Comparison of ENCODE assay signal across 27 cellular contexts in genomic region chr1:21619041-21619947, GRCh38. TPM values are rescaled to one million over a fixed set of nuclear protein-coding genes. Genes with fewer than 3 reads are reported as not detected.
DNase-seq lines count a peak whose midpoint lies in the region; ATAC-seq, FAIRE-seq and TF ChIP-seq lines count a peak whose summit lies in the region.
"Had no signal": no experiment of that assay in that cellular context is flagged by ENCODE, and none has a peak within 500 bp of the region (broad histone marks: within the 10 kb centered on the region; RNA-seq: fewer than 3 reads in every experiment).

No MANE protein-coding gene starts in this region.

- peaks cover 16 to 32% of the 10 kb centered on the region in 2 experiments for H3K4me1 Mint-ChIP-seq in H9
- H3K4me1 Mint-ChIP-seq: stimulated activated effector memory CD8-positive, alpha-beta T cell treated with anti-CD3 and anti-CD28 coated beads, Interleukin-12 subunit alpha, Interleukin-12 subunit beta, amount 100 ng/mL, for 72 hours had no signal

- intact Hi-C loops in mammary epithelial cell (cut with micrococcal nuclease) = no loop called here

- H3K9me3 Mint-ChIP-seq in H9 = no peaks in the 10 kb centered on the region
- H3K9me3 Mint-ChIP-seq: activated CD4-positive, alpha-beta memory T cell treated with anti-CD3 and anti-CD28 coated beads for 36 hours; activated naive CD4-positive, alpha-beta T cell treated with anti-CD3 and anti-CD28 coated beads, Interleukin-2, amount 50 U/mL, for 72 hours; activated T-helper 2 cell treated with anti-CD3 and anti-CD28 coated beads, Interferon-gamma antibody, Interleukin-2, Interleukin-4, amounts not matched to agents 10 μg/mL and 5 μg/mL and 100 μg/mL, durations not matched to agents 14 hours and 24 hours and 36 hours; HFFc6; naive thymus-derived CD4-positive, alpha-beta T cell; stimulated activated effector memory CD8-positive, alpha-beta T cell treated with anti-CD3 and anti-CD28 coated beads, Interleukin-12 subunit alpha, Interleukin-12 subunit beta, amount 100 ng/mL, for 72 hours had no signal

- no peaks in the 10 kb centered on the region; a peak in 1 of 7 replicates for H3K36me3 Mint-ChIP-seq in H9 (ENCODE audit: insufficient read depth in 1 of 3, low read depth in 3 of 3)
- H3K36me3 Mint-ChIP-seq: activated CD4-positive, alpha-beta memory T cell treated with anti-CD3 and anti-CD28 coated beads for 36 hours; activated naive CD4-positive, alpha-beta T cell treated with anti-CD3 and anti-CD28 coated beads, Interleukin-2, amount 50 U/mL, for 72 hours; naive thymus-derived CD4-positive, alpha-beta T cell; stimulated activated effector memory CD8-positive, alpha-beta T cell treated with anti-CD3 and anti-CD28 coated beads, Interleukin-12 subunit alpha, Interleukin-12 subunit beta, amount 100 ng/mL, for 72 hours had no signal

- no peak overlapping the region for H3K56ac ChIP-seq in H9 (ENCODE audit: insufficient read length, low read depth, low read length)
- H3K56ac ChIP-seq in H1 (replicated peaks; ENCODE audit: insufficient read length, low read depth, low read length) = no peak overlapping the region

- H3K9me3 ChIP-seq in H9 (ENCODE audit: control insufficient read depth, low read depth, low read length) (no peaks in the 10 kb centered on the region), SJCRH30 (replicated peaks) (no peaks in the 10 kb centered on the region), H1 (ENCODE audit: insufficient read depth in 2 of 2, low read depth in 1 of 2, low read length in 1 of 2) (no peaks in the 10 kb centered on the region), neuronal stem cell (replicated peaks in 1 of 2; ENCODE audit: control insufficient read depth in 2 of 2, insufficient read depth in 1 of 2, low read depth in 1 of 2, low read length in 2 of 2) (no peaks in the 10 kb centered on the region), mammary epithelial cell (replicated peaks; ENCODE audit: insufficient read depth, low read length) (no peaks in the 10 kb centered on the region)
- H3K9me3 ChIP-seq: spleen, suprapubic skin had no signal

- no peak for TF ChIP-seq RAD21 in H1 (IDR thresholded peaks at IDR 0.05 in 1 of 2, conservative IDR thresholded peaks at IDR 0.05 in 1 of 2; ENCODE audit: low read depth in 2 of 2, low read length in 2 of 2)

- TF ChIP-seq EP300 in H1 (IDR thresholded peaks at IDR 0.05; ENCODE audit: borderline replicate concordance in 1 of 2, low read depth in 2 of 2, low read length in 2 of 2) = no peak

- no peak overlapping the region for H2BK5ac ChIP-seq in H9 (ENCODE audit: insufficient read length, low read length)
- H2BK5ac ChIP-seq in H1 (ENCODE audit: low read depth, low read length) = peak overlapping the region; percentile 66; the same call in 1 of the 2 replicates
- peak overlapping the region; percentile 17 for H2BK5ac ChIP-seq in neuronal stem cell (ENCODE audit: low read length)

- peak overlapping the region; percentile 32 for H3K18ac ChIP-seq in H9 (ENCODE audit: insufficient read length, low read depth, low read length)
- peak overlapping the region; percentile 83 for H3K18ac ChIP-seq in H1 (ENCODE audit: extremely low read depth, low read length)
- H3K18ac ChIP-seq in neuronal stem cell (ENCODE audit: low read length) = peak overlapping the region; percentile 95

- POLR2A ChIA-PET in H1 (lab: Charles Lee; ENCODE audit: partially characterized antibody) = interaction anchor here (1.5 kb wide), 1 partner anchor 10 kb away, joined by 3 read pairs; no protein-coding TSS in a partner anchor

- no peak overlapping the region for H2BK120ac ChIP-seq in H9 (ENCODE audit: low read depth, low read length, poor library complexity, severe bottlenecking)
- H2BK120ac ChIP-seq in H1 (replicated peaks; ENCODE audit: low read depth, low read length) = no peak overlapping the region
- no peak overlapping the region for H2BK120ac ChIP-seq in neuronal stem cell (ENCODE audit: low read depth, low read length)

- H3K27me3 ChIP-seq in H9 (ENCODE audit: insufficient read depth, low read length) (peaks cover 3% of the 10 kb centered on the region; the same call in 1 of the 2 replicates), SJCRH30 (no peaks in the 10 kb centered on the region), H1 (replicated peaks in 1 of 4; ENCODE audit: control insufficient read depth in 3 of 4, extremely low read depth in 1 of 4, insufficient read depth in 3 of 4, low read length in 3 of 4) (peaks cover 0 to 26% (median 13%) of the 10 kb centered on the region in 4 experiments; a peak in 5 of 7 replicates), neuronal stem cell (ENCODE audit: control insufficient read depth in 3 of 3, insufficient read depth in 3 of 3, low read depth in 1 of 3, low read length in 3 of 3) (peaks cover 0 to 60% (median 19%) of the 10 kb centered on the region in 3 experiments), mammary epithelial cell (ENCODE audit: insufficient read depth, low read length) (peaks cover 2% of the 10 kb centered on the region)

- H3K79me1 ChIP-seq in H9 (ENCODE audit: insufficient read depth, low read depth, low read length, poor library complexity, severe bottlenecking) (no peaks in the 10 kb centered on the region), H1 (ENCODE audit: low read depth, low read length) (no peaks in the 10 kb centered on the region), neuronal stem cell (ENCODE audit: low read depth, low read length) (no peaks in the 10 kb centered on the region)

- dilution Hi-C loops in mammary epithelial cell (cut with HindIII; ENCODE audit: low sequenced_read_pairs) = loop anchor here (10.0 kb wide), 1 partner anchor 184 kb away; no protein-coding TSS in a partner anchor

- H4K20me1 ChIP-seq in H9 (ENCODE audit: control insufficient read depth, insufficient read depth, insufficient read length) (no peaks in the 10 kb centered on the region), H1 (replicated peaks in 1 of 2; ENCODE audit: control insufficient read depth in 1 of 2, insufficient read depth in 2 of 2, low read length in 2 of 2) (peaks cover 3 to 13% of the 10 kb centered on the region in 2 experiments), mammary epithelial cell (ENCODE audit: insufficient read depth, low read length) (no peaks in the 10 kb centered on the region)

- H3T11ph ChIP-seq in H9 (ENCODE audit: low read length) = no peak overlapping the region

- H3K4me3 Mint-ChIP-seq in H9 = peak overlapping the region in 1 of 2 experiments; percentile 73; a peak in 3 of 5 replicates
- H3K4me3 Mint-ChIP-seq: activated CD4-positive, alpha-beta memory T cell treated with anti-CD3 and anti-CD28 coated beads for 36 hours; HFFc6; naive thymus-derived CD4-positive, alpha-beta T cell; stimulated activated effector memory CD8-positive, alpha-beta T cell treated with anti-CD3 and anti-CD28 coated beads, Interleukin-12 subunit alpha, Interleukin-12 subunit beta, amount 100 ng/mL, for 72 hours had no signal

- H3K4ac ChIP-seq in H9 (ENCODE audit: low read depth, low read length) (no peak overlapping the region), H1 (replicated peaks; ENCODE audit: insufficient read length, low read depth, low read length) (no peak overlapping the region), neuronal stem cell (ENCODE audit: low read length) (no peak overlapping the region)

- H2BK20ac ChIP-seq in H9 (ENCODE audit: low read depth, low read length, poor library complexity, severe bottlenecking) = no peak overlapping the region
- no peak overlapping the region for H2BK20ac ChIP-seq in H1 (ENCODE audit: low read length)

- H3K4me2 ChIP-seq in H9 (ENCODE audit: insufficient read depth, insufficient read length, low read length) (no peak overlapping the region), H1 (ENCODE audit: insufficient read depth in 1 of 2, low read depth in 2 of 2, low read length in 2 of 2) (peak overlapping the region; percentile 9 to 50; a peak in 3 of 4 replicates), neuronal stem cell (ENCODE audit: insufficient read depth, low read length, poor library complexity, severe bottlenecking) (no peak overlapping the region), mammary epithelial cell (ENCODE audit: insufficient read depth, low read depth, low read length) (no peak overlapping the region)

- no TSS peak for BruUV-seq in mammary epithelial cell (replicated peaks; lab: Mats Ljungman, UMichigan)

- no peak overlapping the region for H4K8ac ChIP-seq in H9 (replicated peaks; ENCODE audit: insufficient read length, low read depth, low read length)
- H4K8ac ChIP-seq in H1 (ENCODE audit: extremely low read depth, insufficient read depth, low read length) = peak overlapping the region; percentile 45
- H4K8ac ChIP-seq in neuronal stem cell (ENCODE audit: low read depth, low read length) = peak overlapping the region; percentile 45

- H3K23ac ChIP-seq in H9 (ENCODE audit: insufficient read length, low read depth, low read length) (no peak overlapping the region), H1 (ENCODE audit: insufficient read length) (no peak overlapping the region), neuronal stem cell (ENCODE audit: low read depth, low read length, poor library complexity) (peak overlapping the region; percentile 94)

- no peak for ATAC-seq in GM21526 (IDR thresholded peaks at IDR 0.05; ENCODE audit: low FRiP score, unreplicated experiment)
- ATAC-seq: activated naive CD4-positive, alpha-beta T cell treated with anti-CD3 and anti-CD28 coated beads, Interleukin-2, amount 50 U/mL, for 72 hours; GM12878; left lobe of liver; naive thymus-derived CD4-positive, alpha-beta T cell; stimulated activated effector memory CD8-positive, alpha-beta T cell treated with anti-CD3 and anti-CD28 coated beads, Interleukin-12 subunit alpha, Interleukin-12 subunit beta, amount 100 ng/mL, for 72 hours had no signal

- CTCF ChIA-PET in H1 (lab: Charles Lee; ENCODE audit: partially characterized antibody) = interaction anchor here (1.0 to 1.7 kb wide), 4 partner anchors 10 to 349 kb away, joined by 3 to 7 read pairs (median 4); no protein-coding TSS in a partner anchor
- CTCF ChIA-PET in mammary epithelial cell (lab: Charles Lee; ENCODE audit: low non-redundant PET) = no interaction called here

- WGBS in H9 (ENCODE audit: extremely low coverage, insufficient read length, low lambda C conversion rate) = no CpG with 5 or more reads among the region's 23 CpGs
- 44% methylated on average over 20 of the region's 23 CpGs; no CpG with 5 or more reads in 1 of the 2 experiments for WGBS in H1 (ENCODE audit: extremely low coverage in 1 of 2, insufficient coverage in 1 of 2, insufficient read length in 1 of 2, insufficient replicate concordance in 2 of 2, low coverage in 1 of 2, low lambda C conversion rate in 2 of 2, missing lambda C conversion rate in 1 of 2), 2 experiments
- WGBS in neuronal stem cell (ENCODE audit: extremely low coverage in 2 of 2, insufficient read length in 2 of 2, insufficient replicate concordance in 1 of 2), 2 donors = no CpG with 5 or more reads among the region's 23 CpGs
- WGBS in mammary epithelial cell (ENCODE audit: low coverage, missing lambda C conversion rate) = 63% methylated on average over 18 of the region's 23 CpGs

- H2BK12ac ChIP-seq in H9 (ENCODE audit: insufficient read length, low read depth, low read length) (no peak overlapping the region), H1 (ENCODE audit: low read depth, low read length) (0 out of 2 replicates have a peak overlapping the region, but pooled peaks have one; percentile 75), neuronal stem cell (ENCODE audit: low read length) (no peak overlapping the region)

- peak overlapping the region in 1 of 3 experiments; percentile 72; a peak in 1 of 7 replicates for H3K27ac Mint-ChIP-seq in H9
- H3K27ac Mint-ChIP-seq: activated CD4-positive, alpha-beta memory T cell treated with anti-CD3 and anti-CD28 coated beads for 36 hours; activated naive CD4-positive, alpha-beta T cell treated with anti-CD3 and anti-CD28 coated beads, Interleukin-2, amount 50 U/mL, for 72 hours; activated T-helper 2 cell treated with anti-CD3 and anti-CD28 coated beads, Interferon-gamma antibody, Interleukin-2, Interleukin-4, amounts not matched to agents 10 μg/mL and 5 μg/mL and 100 μg/mL, durations not matched to agents 14 hours and 24 hours and 36 hours; HFFc6; naive thymus-derived CD4-positive, alpha-beta T cell; stimulated activated effector memory CD8-positive, alpha-beta T cell treated with anti-CD3 and anti-CD28 coated beads, Interleukin-12 subunit alpha, Interleukin-12 subunit beta, amount 100 ng/mL, for 72 hours had no signal

- H4K91ac ChIP-seq in H9 (ENCODE audit: insufficient read length, low read depth, low read length) (no peak overlapping the region), H1 (replicated peaks; ENCODE audit: insufficient read length, low read length) (peak overlapping the region; percentile 5), neuronal stem cell (ENCODE audit: low read depth, low read length, poor library complexity) (no peak overlapping the region)

- H3K9ac ChIP-seq in H9 (ENCODE audit: extremely low read depth, insufficient read length, low read length) (no peak overlapping the region), H1 (replicated peaks in 1 of 4; ENCODE audit: extremely low read depth in 1 of 4, low read depth in 3 of 4, low read length in 3 of 4) (no peak overlapping the region), neuronal stem cell (ENCODE audit: low read depth, low read length, poor library complexity) (peak overlapping the region; percentile 85), mammary epithelial cell (ENCODE audit: insufficient read depth, low read length) (no peak overlapping the region)
- H3K9ac ChIP-seq: parathyroid adenoma had no signal

- no peak overlapping the region for H2AK5ac ChIP-seq in H9 (ENCODE audit: insufficient read length, low read length)
- no peak overlapping the region for H2AK5ac ChIP-seq in H1 (ENCODE audit: low read depth, low read length)
- H2AK5ac ChIP-seq in neuronal stem cell (ENCODE audit: low read depth, low read length) = no peak overlapping the region

- H3K79me2 ChIP-seq in H9 (ENCODE audit: insufficient read depth, low read length) (no peaks in the 10 kb centered on the region), H1 (ENCODE audit: control insufficient read depth in 1 of 2, insufficient read depth in 2 of 2, low read length in 2 of 2) (no peaks in the 10 kb centered on the region), mammary epithelial cell (ENCODE audit: insufficient read depth, low read length) (no peaks in the 10 kb centered on the region)
- H3K79me2 ChIP-seq: parathyroid adenoma had no signal

- H3K27me3 Mint-ChIP-seq in H9 (ENCODE audit: low read depth) = peaks cover 10% of the 10 kb centered on the region

- peak overlapping the region; percentile 45 for H3K4me3 ChIP-seq in SJCRH30
- peak overlapping the region in 1 of 4 experiments; percentile 40; a peak in 2 of 8 replicates for H3K4me3 ChIP-seq in H1 (ENCODE audit: extremely low read depth in 1 of 4, insufficient read depth in 2 of 4, low read depth in 3 of 4, low read length in 4 of 4)
- H3K4me3 ChIP-seq in neuronal stem cell (ENCODE audit: low read length in 2 of 2) = no peak overlapping the region
- H3K4me3 ChIP-seq in mammary epithelial cell (replicated peaks in 1 of 3; ENCODE audit: insufficient read depth in 1 of 3, low read depth in 2 of 3, low read length in 3 of 3) = no peak overlapping the region
- H3K4me3 ChIP-seq: GM12878, spleen, suprapubic skin had no signal

- H2AFZ ChIP-seq in H9 (ENCODE audit: low read length) (no peak overlapping the region), H1 (ENCODE audit: low read length) (no peak overlapping the region; the same call in 1 of the 2 replicates), neuronal stem cell (ENCODE audit: low read length) (peak overlapping the region; percentile 77), mammary epithelial cell (ENCODE audit: low read depth, low read length) (no peak overlapping the region)
- H2AFZ ChIP-seq: parathyroid adenoma had no signal

- H3K14ac ChIP-seq in H9 (ENCODE audit: insufficient read depth, low read length) (peak overlapping the region; percentile 73), H1 (ENCODE audit: insufficient read length) (no peak overlapping the region), neuronal stem cell (ENCODE audit: low read length) (peak overlapping the region; percentile 65)

- H3K36me3 ChIP-seq in SJCRH30 (no peaks in the 10 kb centered on the region), H1 (ENCODE audit: control insufficient read depth in 2 of 4, insufficient read depth in 4 of 4, low read length in 3 of 4) (no peaks in the 10 kb centered on the region), neuronal stem cell (replicated peaks in 1 of 2; ENCODE audit: control insufficient read depth in 2 of 2, insufficient read depth in 2 of 2, low read length in 2 of 2) (no peaks in the 10 kb centered on the region), mammary epithelial cell (ENCODE audit: insufficient read depth, low read length) (no peaks in the 10 kb centered on the region)
- H3K36me3 ChIP-seq: spleen, suprapubic skin had no signal

- H3K4me1 ChIP-seq in H9 (ENCODE audit: insufficient read depth, low read length) (peaks cover 6% of the 10 kb centered on the region; the same call in 1 of the 2 replicates), SJCRH30 (peaks cover 26% of the 10 kb centered on the region), H1 (replicated peaks in 1 of 4; ENCODE audit: control insufficient read depth in 3 of 4, insufficient read depth in 4 of 4, low read length in 3 of 4) (peaks cover 0 to 23% (median 17%) of the 10 kb centered on the region in 4 experiments; a peak in 6 of 7 replicates), neuronal stem cell (ENCODE audit: control insufficient read depth in 2 of 2, insufficient read depth in 1 of 2, low read depth in 1 of 2, low read length in 2 of 2) (peaks cover 11 to 14% of the 10 kb centered on the region in 2 donors), mammary epithelial cell (ENCODE audit: insufficient read depth, low read length) (peaks cover 12% of the 10 kb centered on the region)

- H3K27ac ChIP-seq in H9 (ENCODE audit: insufficient read length, low read depth, low read length) = no peak overlapping the region
- peak overlapping the region; percentile 38; the same call in 1 of the 2 replicates for H3K27ac ChIP-seq in SJCRH30
- H3K27ac ChIP-seq in H1 (ENCODE audit: low read depth, low read length) = no peak overlapping the region
- no peak overlapping the region for H3K27ac ChIP-seq in neuronal stem cell (replicated peaks; ENCODE audit: low read length)
- no peak overlapping the region for H3K27ac ChIP-seq in mammary epithelial cell (ENCODE audit: insufficient read depth, low read depth, low read length)
- H3K27ac ChIP-seq: C4-2B, parathyroid adenoma, spleen, suprapubic skin had no signal

- no peak for FAIRE-seq in H1 (lab: Jason Lieb, UNC)
- FAIRE-seq: GM12878, urothelium cell line had no signal

- peaks cover 8% of the 10 kb centered on the region for H3K23me2 ChIP-seq in H9 (ENCODE audit: insufficient read length, low read depth, low read length, poor library complexity, severe bottlenecking)
- H3K23me2 ChIP-seq in H1 (ENCODE audit: low read depth, low read length) = peaks cover 3% of the 10 kb centered on the region

- in situ Hi-C loops in mammary epithelial cell (cut with MboI; ENCODE audit: low sequenced_read_pairs in 2 of 2) = no loop called here

- DNase-seq in H9 (no peak), SJCRH30 (no peak), H1 (ENCODE audit: low read depth in 1 of 2, low spot score in 2 of 2) (peak in 1 of 2 experiments; percentile 72), neuronal stem cell (ENCODE audit: low spot score) (no peak), SIG-M5 (lab: John Stamatoyannopoulos, UW) (no peak), mammary epithelial cell (no peak)
- DNase-seq in activated CD8-positive, alpha-beta memory T cell treated with anti-CD3 and anti-CD28 coated beads, Interleukin-2, amount 50 U/mL, for 4 hours = no peak
- DNase-seq: activated CD4-positive, alpha-beta memory T cell treated with anti-CD3 and anti-CD28 coated beads for 36 hours; activated CD4-positive, CD25-positive, alpha-beta regulatory T cell; aorta; HFFc6; Karpas-422; naive thymus-derived CD4-positive, alpha-beta T cell; NCI-H1694 treated with DMSO at 0.1 percent for 48 hours; spleen; stimulated activated CD4-positive, alpha-beta T cell treated with anti-CD3 and anti-CD28 coated beads, Interleukin-2, amount 100 ng/mL, for 48 hours; T1000 had no signal

- H4K5ac ChIP-seq in H9 (ENCODE audit: insufficient read length, low read depth, low read length) (no peak overlapping the region), H1 (ENCODE audit: insufficient read length, low read depth, low read length) (no peak overlapping the region)

- TF ChIP-seq POLR2A in H1 (IDR thresholded peaks at IDR 0.05; ENCODE audit: control extremely low read depth in 1 of 2, low read depth in 2 of 2, low read length in 2 of 2) = no peak

- H2BK15ac ChIP-seq in H9 (ENCODE audit: low read depth, low read length) (no peak overlapping the region), H1 (ENCODE audit: low read length) (peak overlapping the region; percentile 61), neuronal stem cell (ENCODE audit: low read length) (peak overlapping the region; percentile 68)

- TF ChIP-seq CTCF in H9 (conservative IDR thresholded peaks at IDR 0.05) (no peak), H1 (IDR thresholded peaks at IDR 0.05; ENCODE audit: control extremely low read depth in 1 of 3, insufficient read depth in 1 of 3, low read depth in 1 of 3, low read length in 3 of 3) (no peak), mammary epithelial cell (conservative IDR thresholded peaks at IDR 0.05 in 1 of 2, IDR thresholded peaks at IDR 0.05 in 1 of 2; ENCODE audit: extremely low read depth in 1 of 2, insufficient read depth in 1 of 2, low read depth in 1 of 2, low read length in 2 of 2) (no peak)

RNA-seq across cellular contexts. Expression of gene RAP1GAP, which starts 49.9 kb away (rescaled TPM):
- total RNA-seq in H9 (2021) = 6.4 and 7.9 TPM in 2 replicates
- total RNA-seq in SJCRH30 (2014; rRNA removed; shearing (Covaris generic)) = 5.2 and 8.4 TPM in 2 replicates
- total RNA-seq in H1 (2021; fragmentation: NEBNext Ultra II Directional; extraction: Animal tissue kit (Norgen Biotek cat#: 25700)) = 7.8 and 8.4 TPM in 2 replicates
- 8.4 and 9.9 TPM in 2 replicates for polyA plus RNA-seq in H1 (2011; rRNA removed)
- polyA plus RNA-seq in H1 (2011; cell fraction: cytosol; rRNA removed) = 8.0 TPM
- polyA plus RNA-seq in H1 (2011; cell fraction: nucleus; rRNA removed) = 26.1 TPM
- 6.9 to 9.7 TPM (median 8.3 TPM) in 4 replicates for polyA plus RNA-seq in H1 (2012, experiment 1 of 2)
- polyA plus RNA-seq in H1 (2012, experiment 2 of 2) = 7.0 TPM
- polyA plus RNA-seq in H1 (2013, experiment 1 of 2) = 5.6 TPM
- polyA plus RNA-seq in H1 (2013, experiment 2 of 2) = 6.1 TPM
- 7.7 and 11.9 TPM in 2 replicates for polyA minus RNA-seq in H1 (2011; rRNA and poly(A)+ RNA removed)
- 4.9 TPM for polyA minus RNA-seq in H1 (2011; cell fraction: cytosol; rRNA and poly(A)+ RNA removed)
- 6.0 TPM for polyA minus RNA-seq in H1 (2011; cell fraction: nucleus; rRNA and poly(A)+ RNA removed)
- 3.2 TPM for polyA plus RNA-seq in neuronal stem cell (2013, experiment 1 of 2)
- 3.1 TPM for polyA plus RNA-seq in neuronal stem cell (2013, experiment 2 of 2)
- under 1 TPM; 0.17 to 0.54 TPM for total RNA-seq in mammary epithelial cell
- 0.31 TPM for polyA plus RNA-seq in mammary epithelial cell
- polyA minus RNA-seq in mammary epithelial cell = 0.52 TPM
- polyA plus RNA-seq: naive thymus-derived CD4-positive, alpha-beta T cell had no signal

Comparison
In these comparisons a context has a peak if more than half of its experiments do, and no peak if none do; other contexts are left out.
1. H3K18ac ChIP-seq: peak in every context shown above with its lines; median percentile 95 in neuronal stem cell; 83 in H1; 32 in H9.
2. H3K4me2 ChIP-seq: peak in H1 (2 of 2); none in H9 (single experiment), neuronal stem cell (single experiment) and mammary epithelial cell (single experiment).